15 cellular contexts compared by ENCODE assay signal in the genomic region with DNA sequence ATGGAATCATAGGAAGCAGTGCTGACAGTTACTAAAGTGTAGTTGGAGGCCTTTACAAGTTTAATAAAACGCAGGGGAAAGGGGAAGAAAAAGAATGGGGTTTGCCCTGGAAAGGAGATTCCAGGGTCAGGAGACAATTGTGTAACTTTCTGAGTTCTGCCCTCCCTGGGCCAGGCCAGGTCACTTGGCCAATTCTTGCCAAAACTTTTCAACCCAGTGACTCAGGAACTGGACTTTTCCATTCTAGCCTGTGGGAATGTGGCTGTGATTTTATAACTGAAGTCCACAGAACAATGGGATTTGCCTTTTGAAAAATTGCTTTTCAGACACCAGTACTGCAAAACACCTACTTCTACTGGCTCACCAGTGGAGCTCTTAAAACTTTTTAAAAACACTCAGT.
DNase-seq lines count a peak whose midpoint lies in the region; ATAC-seq, FAIRE-seq and TF ChIP-seq lines count a peak whose summit lies in the region.
"Had no signal": no experiment of that assay in that cellular context is flagged by ENCODE, and none has a peak within 500 bp of the region (broad histone marks: within the 10 kb centered on the region; RNA-seq: fewer than 3 reads in every experiment).

No MANE protein-coding gene starts in this region.

- no peak overlapping the region for H3K4ac ChIP-seq in H9 (ENCODE audit: low read depth, low read length)

- H3K4me2 ChIP-seq in H9 (ENCODE audit: insufficient read depth, insufficient read length, low read length): no peak overlapping the region

- H3K14ac ChIP-seq in H9 (ENCODE audit: insufficient read depth, low read length): no peak overlapping the region

- H3K36me3 ChIP-seq in aorta (ENCODE audit: control insufficient read depth in 1 of 2, insufficient read depth in 2 of 2, low read length in 1 of 2): no peaks in the 10 kb centered on the region

- H3K56ac ChIP-seq in H9 (ENCODE audit: insufficient read length, low read depth, low read length): no peak overlapping the region

- no peaks in the 10 kb centered on the region for H3K27me3 Mint-ChIP-seq in H9 (ENCODE audit: low read depth)

- H3K18ac ChIP-seq in H9 (ENCODE audit: insufficient read length, low read depth, low read length): no peak overlapping the region

- no peak for TF ChIP-seq CTCF in fibroblast of the aortic adventitia (IDR thresholded peaks at IDR 0.05; ENCODE audit: insufficient read depth, low read length)
- no peak for TF ChIP-seq CTCF in H9 (conservative IDR thresholded peaks at IDR 0.05)

- H3K9me3 ChIP-seq in aorta (ENCODE audit: control insufficient read depth, low read length) (no peaks in the 10 kb centered on the region), H9 (ENCODE audit: control insufficient read depth, low read depth, low read length) (no peaks in the 10 kb centered on the region)
- H3K9me3 ChIP-seq: Caco-2 had no signal

- no peak overlapping the region for H3K27ac Mint-ChIP-seq in H9
- H3K27ac Mint-ChIP-seq: HFFc6; naive thymus-derived CD4-positive, alpha-beta T cell had no signal

- 11 to 15% methylated on average over 1 of the region's 1 CpG for WGBS in aorta, 2 donors
- no CpG with 5 or more reads among the region's 1 CpG for WGBS in H9 (ENCODE audit: extremely low coverage, insufficient read length, low lambda C conversion rate)

- H4K20me1 ChIP-seq in H9 (ENCODE audit: control insufficient read depth, insufficient read depth, insufficient read length): no peaks in the 10 kb centered on the region

- H3K4me1 ChIP-seq in aorta (ENCODE audit: control insufficient read depth in 1 of 2, insufficient read depth in 2 of 2, low read length in 2 of 2) (peaks cover 0 to 7% of the 10 kb centered on the region in 2 donors), H9 (ENCODE audit: insufficient read depth, low read length) (no peaks in the 10 kb centered on the region; the same call in 1 of the 2 replicates)

- intact Hi-C loops in aorta (cut with DNase I): no loop called here

- no peak overlapping the region for H3K4me3 Mint-ChIP-seq in H9
- H3K4me3 Mint-ChIP-seq: HFFc6; naive thymus-derived CD4-positive, alpha-beta T cell had no signal

- H3K36me3 Mint-ChIP-seq in H9 (ENCODE audit: insufficient read depth in 1 of 3, low read depth in 3 of 3): no peaks in the 10 kb centered on the region
- H3K36me3 Mint-ChIP-seq: naive thymus-derived CD4-positive, alpha-beta T cell had no signal

- no peaks in the 10 kb centered on the region for H3K4me1 Mint-ChIP-seq in H9

- H3T11ph ChIP-seq in H9 (ENCODE audit: low read length): no peak overlapping the region

- H2BK15ac ChIP-seq in H9 (ENCODE audit: low read depth, low read length): no peak overlapping the region

- no peak overlapping the region for H2BK20ac ChIP-seq in H9 (ENCODE audit: low read depth, low read length, poor library complexity, severe bottlenecking)

- H4K5ac ChIP-seq in H9 (ENCODE audit: insufficient read length, low read depth, low read length): no peak overlapping the region

- peak; percentile 69 for FAIRE-seq in RCC 7860 (lab: Jason Lieb, UNC)
- FAIRE-seq: bronchial epithelial cell had no signal

- no peak for DNase-seq in RCC 7860 (ENCODE audit: low spot score)
- peak; percentile 47 for DNase-seq in fibroblast of the aortic adventitia (ENCODE audit: low read depth)
- DNase-seq in lung microvascular endothelial cell (ENCODE audit: low read depth in 2 of 2): peak; percentile 12 to 97
- DNase-seq in aorta: peak in 1 of 2 donors; percentile 71
- DNase-seq in H9: no peak
- no peak for DNase-seq in T-helper 1 cell
- DNase-seq: activated CD4-positive, alpha-beta T cell treated with anti-CD3 and anti-CD28 coated beads, Interleukin-2, amount 50 U/mL, for 48 hours; Caco-2; erythroblast; HFFc6; naive thymus-derived CD4-positive, alpha-beta T cell; NCI-H1105 had no signal

- H3K79me1 ChIP-seq in H9 (ENCODE audit: insufficient read depth, low read depth, low read length, poor library complexity, severe bottlenecking): no peaks in the 10 kb centered on the region

- no peak overlapping the region for H2BK120ac ChIP-seq in H9 (ENCODE audit: low read depth, low read length, poor library complexity, severe bottlenecking)

- no peak overlapping the region for H2AFZ ChIP-seq in H9 (ENCODE audit: low read length)

- H2AK5ac ChIP-seq in H9 (ENCODE audit: insufficient read length, low read length): no peak overlapping the region

- no peak overlapping the region for H2BK5ac ChIP-seq in H9 (ENCODE audit: insufficient read length, low read length)

- H3K27ac ChIP-seq in aorta (ENCODE audit: low read depth in 1 of 2, low read length in 2 of 2) (peak overlapping the region in 1 of 2 donors; percentile 9), H9 (ENCODE audit: insufficient read length, low read depth, low read length) (no peak overlapping the region)
- H3K27ac ChIP-seq: RWPE1 had no signal

- peak; percentile 80 for ATAC-seq in aorta (ENCODE audit: low FRiP score)
- no peak for ATAC-seq in HG02840 (IDR thresholded peaks at IDR 0.05; ENCODE audit: low FRiP score, unreplicated experiment)
- ATAC-seq: naive thymus-derived CD4-positive, alpha-beta T cell had no signal

- H2BK12ac ChIP-seq in H9 (ENCODE audit: insufficient read length, low read depth, low read length): no peak overlapping the region

- no peaks in the 10 kb centered on the region for H3K79me2 ChIP-seq in H9 (ENCODE audit: insufficient read depth, low read length)

- H3K23ac ChIP-seq in H9 (ENCODE audit: insufficient read length, low read depth, low read length): no peak overlapping the region

- H3K27me3 ChIP-seq in aorta (ENCODE audit: control insufficient read depth in 1 of 2, insufficient read depth in 2 of 2, low read length in 1 of 2) (no peaks in the 10 kb centered on the region), H9 (ENCODE audit: insufficient read depth, low read length) (no peaks in the 10 kb centered on the region)

- no peak overlapping the region for H3K4me3 ChIP-seq in fibroblast of the aortic adventitia (ENCODE audit: low read depth, low read length)
- no peak overlapping the region for H3K4me3 ChIP-seq in aorta (ENCODE audit: low read length in 2 of 2)

- no peak overlapping the region for H4K8ac ChIP-seq in H9 (replicated peaks; ENCODE audit: insufficient read length, low read depth, low read length)

- no peak overlapping the region for H4K91ac ChIP-seq in H9 (ENCODE audit: insufficient read length, low read depth, low read length)

- H3K9ac ChIP-seq in H9 (ENCODE audit: extremely low read depth, insufficient read length, low read length): no peak overlapping the region

- no peaks in the 10 kb centered on the region for H3K23me2 ChIP-seq in H9 (ENCODE audit: insufficient read length, low read depth, low read length, poor library complexity, severe bottlenecking)

- H3K9me3 Mint-ChIP-seq in H9: no peaks in the 10 kb centered on the region; a peak in 1 of 5 replicates
- H3K9me3 Mint-ChIP-seq: HFFc6 had no signal

Comparison
In these comparisons a context has a peak if more than half of its experiments do, and no peak if none do; other contexts are left out.
1. DNase-seq: peak in fibroblast of the aortic adventitia (single experiment) and lung microvascular endothelial cell (2 of 2); none in RCC 7860 (single experiment), H9 (single experiment) and T-helper 1 cell (0 of 5).